In genomic region chr2:106849253-106849652, GRCh38 we compare ENCODE assay signal across 29 cellular contexts. TPM values are rescaled to one million over a fixed set of nuclear protein-coding genes. Genes with fewer than 3 reads are reported as not detected.
"Had no signal": no experiment of that assay in that cellular context is flagged by ENCODE, and none has a peak within 500 bp of the region (broad histone marks: within the 10 kb centered on the region; RNA-seq: fewer than 3 reads in every experiment).

No MANE protein-coding gene starts in this region.

- H3K4me1 Mint-ChIP-seq: activated B cell treated with CpG ODN at 0.5 μM for 24 hours; activated CD4-positive, alpha-beta T cell treated with anti-CD3 and anti-CD28 coated beads, Interleukin-2, amount 10 ng/mL, durations not matched to agents 7 days and 5 days; activated naive CD8-positive, alpha-beta T cell treated with anti-CD3 and anti-CD28 coated beads, Interleukin-2, amount 50 U/mL, for 24 hours; IgD-negative memory B cell had no signal

- H3K36me3 ChIP-seq: brain microvascular endothelial cell, cardiac muscle cell had no signal

- H3K27ac ChIP-seq: brain microvascular endothelial cell, cardiac muscle cell, KMS-11 had no signal

- H3K4me3 Mint-ChIP-seq: activated B cell treated with CpG ODN at 0.5 μM for 24 hours; activated CD4-positive, alpha-beta memory T cell treated with anti-CD3 and anti-CD28 coated beads for 36 hours; activated CD4-positive, alpha-beta T cell treated with anti-CD3 and anti-CD28 coated beads, Interleukin-2, amount 10 ng/mL, durations not matched to agents 7 days and 5 days; activated naive CD8-positive, alpha-beta T cell treated with anti-CD3 and anti-CD28 coated beads, Interleukin-2, amount 50 U/mL, for 24 hours; activated T-cell treated with anti-CD3 and anti-CD28 coated beads, Interleukin-2, amount 50 U/mL, for 4 hours had no signal

- H3K27me3 Mint-ChIP-seq: activated B cell treated with CpG ODN at 0.5 μM for 24 hours; activated CD4-positive, alpha-beta memory T cell treated with anti-CD3 and anti-CD28 coated beads for 36 hours; activated CD4-positive, alpha-beta T cell treated with anti-CD3 and anti-CD28 coated beads, Interleukin-2, amount 10 ng/mL, durations not matched to agents 7 days and 5 days; activated naive CD8-positive, alpha-beta T cell treated with anti-CD3 and anti-CD28 coated beads, Interleukin-2, amount 50 U/mL, for 24 hours; IgD-negative memory B cell had no signal

- H3K9ac ChIP-seq: KMS-11 had no signal

- H3K36me3 Mint-ChIP-seq: activated CD4-positive, alpha-beta memory T cell treated with anti-CD3 and anti-CD28 coated beads for 36 hours; activated naive CD4-positive, alpha-beta T cell treated with anti-CD3 and anti-CD28 coated beads, Interleukin-2, amount 50 U/mL, for 72 hours; IgD-negative memory B cell had no signal

- FAIRE-seq: TTC549 had no signal

- DNase-seq: activated B cell treated with CpG ODN at 0.5 μM for 24 hours; activated CD4-positive, alpha-beta memory T cell treated with anti-CD3 and anti-CD28 coated beads for 36 hours; activated CD4-positive, alpha-beta T cell treated with anti-CD3 and anti-CD28 coated beads for 1 hour; activated CD4-positive, alpha-beta T cell treated with anti-CD3 and anti-CD28 coated beads, Interleukin-2, amount 10 ng/mL, durations not matched to agents 7 days and 5 days; activated CD8-positive, alpha-beta memory T cell treated with anti-CD3 and anti-CD28 coated beads for 24 hours; activated effector memory CD4-positive, alpha-beta T cell treated with anti-CD3 and anti-CD28 coated beads, Interleukin-2, amount 50 U/mL, for 16 hours; activated naive CD4-positive, alpha-beta T cell treated with Interleukin-2 at 50 U/mL for 16 hours; activated naive CD8-positive, alpha-beta T cell treated with anti-CD3 and anti-CD28 coated beads, Interleukin-2, amount 50 U/mL, for 24 hours; activated T-cell treated with anti-CD3 and anti-CD28 coated beads, Interleukin-2, amount 50 U/mL, for 4 hours; amniotic stem cell; brain microvascular endothelial cell; MM.1S; NCI-H1105 treated with DMSO at 0.1 percent for 48 hours; NCI-H1436 treated with DMSO at 0.1 percent for 48 hours; NCI-H1930; NCI-H2171 treated with DMSO at 0.1 percent for 48 hours; NCI-H226; NCI-H510A; NCI-H526 treated with DMSO at 0.1 percent for 48 hours; NCI-H82; SIG-M5; T-helper 2 cell; T1000 had no signal

- H3K9me3 Mint-ChIP-seq: activated B cell treated with CpG ODN at 0.5 μM for 24 hours; activated CD4-positive, alpha-beta memory T cell treated with anti-CD3 and anti-CD28 coated beads for 36 hours; activated CD4-positive, alpha-beta T cell treated with anti-CD3 and anti-CD28 coated beads, Interleukin-2, amount 10 ng/mL, durations not matched to agents 7 days and 5 days; activated naive CD4-positive, alpha-beta T cell treated with anti-CD3 and anti-CD28 coated beads, Interleukin-2, amount 50 U/mL, for 72 hours; activated naive CD8-positive, alpha-beta T cell treated with anti-CD3 and anti-CD28 coated beads, Interleukin-2, amount 50 U/mL, for 24 hours; activated T-cell treated with anti-CD3 and anti-CD28 coated beads, Interleukin-2, amount 50 U/mL, for 4 hours; IgD-negative memory B cell had no signal

- ATAC-seq: activated naive CD4-positive, alpha-beta T cell treated with anti-CD3 and anti-CD28 coated beads, Interleukin-2, amount 50 U/mL, for 72 hours; activated naive CD8-positive, alpha-beta T cell treated with anti-CD3 and anti-CD28 coated beads, Interleukin-2, amount 50 U/mL, for 24 hours; activated T-cell treated with anti-CD3 and anti-CD28 coated beads, Interleukin-2, amount 50 U/mL, for 4 hours had no signal

- H3K4me2 ChIP-seq: KMS-11 had no signal

- H3K27me3 ChIP-seq: brain microvascular endothelial cell, cardiac muscle cell had no signal

- H3K27ac Mint-ChIP-seq: activated B cell treated with CpG ODN at 0.5 μM for 24 hours; activated CD4-positive, alpha-beta memory T cell treated with anti-CD3 and anti-CD28 coated beads for 36 hours; activated CD4-positive, alpha-beta T cell treated with anti-CD3 and anti-CD28 coated beads, Interleukin-2, amount 10 ng/mL, durations not matched to agents 7 days and 5 days; activated naive CD4-positive, alpha-beta T cell treated with anti-CD3 and anti-CD28 coated beads, Interleukin-2, amount 50 U/mL, for 72 hours; activated naive CD8-positive, alpha-beta T cell treated with anti-CD3 and anti-CD28 coated beads, Interleukin-2, amount 50 U/mL, for 24 hours had no signal

- H3K4me3 ChIP-seq: cardiac muscle cell had no signal

RNA-seq across cellular contexts. Expression of gene ST6GAL2, which starts 36.7 kb away (rescaled TPM):
- total RNA-seq: activated B cell treated with CpG ODN at 0.5 μM for 24 hours; activated CD4-positive, alpha-beta memory T cell treated with anti-CD3 and anti-CD28 coated beads for 36 hours; activated CD4-positive, alpha-beta T cell treated with anti-CD3 and anti-CD28 coated beads, Interleukin-2, amount 10 ng/mL, durations not matched to agents 7 days and 5 days; activated naive CD4-positive, alpha-beta T cell treated with anti-CD3 and anti-CD28 coated beads, Interleukin-2, amount 50 U/mL, for 72 hours; activated T-cell treated with anti-CD3 and anti-CD28 coated beads, Interleukin-2, amount 50 U/mL, for 4 hours; OCI-LY7 had no signal
- polyA plus RNA-seq: IgD-negative memory B cell had no signal
